Comparison of ENCODE assay signal across 7 cellular contexts in the genomic region with DNA sequence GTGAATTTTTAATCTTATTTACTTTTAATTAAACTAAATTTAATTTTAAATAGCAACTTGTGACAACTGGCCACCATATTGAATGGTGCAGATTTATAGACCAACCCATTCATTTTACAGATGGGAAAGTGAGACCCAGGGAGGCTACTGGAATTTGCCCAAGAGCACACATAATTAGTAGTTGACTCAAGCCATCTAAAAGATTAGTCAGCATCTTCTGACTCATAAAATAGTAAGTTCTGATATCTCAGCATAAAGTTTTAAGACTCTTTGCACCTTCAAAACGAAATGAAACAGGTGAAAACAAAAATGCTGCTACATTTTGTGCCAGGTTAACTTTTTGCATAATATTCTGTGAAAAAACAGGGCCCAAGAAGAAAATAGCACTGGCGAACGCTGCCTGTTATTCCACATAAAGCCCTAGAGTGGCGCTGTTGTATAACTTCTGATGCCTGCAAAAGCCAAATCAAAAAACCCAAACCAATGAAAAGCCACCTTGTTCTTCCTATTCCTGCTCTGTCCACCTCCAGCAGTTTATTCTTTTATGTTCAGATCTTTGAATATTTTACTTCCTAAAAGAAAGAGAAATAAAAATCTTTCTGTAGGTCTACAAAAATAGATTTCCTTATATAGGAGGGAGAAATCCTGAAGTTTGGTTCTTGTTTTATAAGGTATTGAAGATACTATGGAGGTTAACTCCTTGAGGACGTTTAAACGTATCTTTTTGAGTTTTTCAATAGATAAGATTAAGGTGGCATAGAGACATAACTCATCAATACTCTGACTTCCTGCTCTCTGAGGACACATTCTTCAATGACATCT.
DNase-seq lines count a peak whose midpoint lies in the region; ATAC-seq, FAIRE-seq and TF ChIP-seq lines count a peak whose summit lies in the region.

No MANE protein-coding gene starts in this region.

- H3K4me1 ChIP-seq in GM12878 (ENCODE audit: control insufficient read depth, insufficient read depth, low read length): no peaks in the 10 kb centered on the region
- H3K4me1 ChIP-seq in left lung: no peaks in the 10 kb centered on the region
- no peaks in the 10 kb centered on the region for H3K4me1 ChIP-seq in CD4-positive, alpha-beta memory T cell (ENCODE audit: insufficient read depth, low read length)

- no peak overlapping the region for H3K9ac ChIP-seq in GM12878 (ENCODE audit: control insufficient read depth, insufficient read depth, low read length)

- H3K27me3 Mint-ChIP-seq in CD4-positive, alpha-beta memory T cell: peaks cover 0 to 2% of the 10 kb centered on the region in 2 donors

- no peaks in the 10 kb centered on the region for H3K79me2 ChIP-seq in GM12878 (ENCODE audit: control insufficient read depth, insufficient read depth, low read length)

- peak; percentile 66 for ATAC-seq in HG03354 (IDR thresholded peaks at IDR 0.05; ENCODE audit: poor library complexity, severe bottlenecking, unreplicated experiment)
- ATAC-seq in GM12878: peak; percentile 72
- peak; percentile 93 for ATAC-seq in left lung

- RAD21 ChIA-PET in GM12878 (lab: Charles Lee; ENCODE audit: unreplicated experiment): no interaction called here

- TF ChIP-seq CTCF in GM12873 (IDR thresholded peaks at IDR 0.05; ENCODE audit: insufficient read depth, low read depth, low read length, missing control alignments) (peak; percentile 80), GM12878 (IDR thresholded peaks at IDR 0.05 in 2 of 3, conservative IDR thresholded peaks at IDR 0.05 in 1 of 3; ENCODE audit: control insufficient read depth in 2 of 3, extremely low read depth in 1 of 3, insufficient read depth in 1 of 3, low read depth in 3 of 3, low read length in 3 of 3) (peak; percentile 74 to 80 (median 80)), left lung (IDR thresholded peaks at IDR 0.05) (peak; percentile 50 to 72)

- no peak overlapping the region for H3K4me3 ChIP-seq in GM12878
- H3K4me3 ChIP-seq in left lung: no peak overlapping the region
- no peak overlapping the region for H3K4me3 ChIP-seq in CD4-positive, alpha-beta memory T cell (ENCODE audit: low read length in 2 of 2)

- DNase-seq in NCI-H510A treated with DMSO at 0.1 percent for 48 hours (lab: John Stamatoyannopoulos, UW) (peak; percentile 66), GM12878 (ENCODE audit: low read depth, low spot score) (no peak), left lung (no peak), GM12892 (ENCODE audit: insufficient read length) (no peak)
- no peak for DNase-seq in CD4-positive, alpha-beta memory T cell

- peaks cover 0 to 3% of the 10 kb centered on the region in 2 experiments; a peak in 1 of 4 replicates for H3K27me3 ChIP-seq in GM12878 (replicated peaks in 1 of 2; ENCODE audit: control insufficient read depth in 2 of 2, insufficient read depth in 2 of 2, low read length in 1 of 2)
- no peaks in the 10 kb centered on the region for H3K27me3 ChIP-seq in left lung
- no peaks in the 10 kb centered on the region for H3K27me3 ChIP-seq in CD4-positive, alpha-beta memory T cell (ENCODE audit: insufficient read depth, low read length)

- intact Hi-C loops in GM12878 (cut with micrococcal nuclease; ENCODE audit: unreplicated experiment) (loop anchor here (2.0 to 5.0 kb wide), 2 partner anchors 49 to 107 kb away; no protein-coding TSS in a partner anchor), left lung (cut with DNase I) (no loop called here)
- intact Hi-C loops in CD4-positive, alpha-beta memory T cell (cut with micrococcal nuclease): no loop called here

- POLR2A ChIA-PET in GM12878 (lab: Charles Lee): no interaction called here
- POLR2A ChIA-PET in CD4-positive, alpha-beta memory T cell (lab: Charles Lee; ENCODE audit: partially characterized antibody): no interaction called here

- BruUV-seq in GM12878 (replicated peaks; lab: Mats Ljungman, UMichigan): no TSS peak

- H3K27ac ChIP-seq in GM12878 (ENCODE audit: control insufficient read depth, insufficient read depth): no peak overlapping the region
- H3K27ac ChIP-seq in left lung: no peak overlapping the region
- H3K27ac ChIP-seq in CD4-positive, alpha-beta memory T cell (ENCODE audit: low read depth, low read length): no peak overlapping the region

- TF ChIP-seq EP300 in GM12878 (IDR thresholded peaks at IDR 0.05; ENCODE audit: borderline replicate concordance in 1 of 2, control insufficient read depth in 1 of 2, low read depth in 2 of 2, low read length in 2 of 2): no peak

- H3K9me3 ChIP-seq in GM12878 (replicated peaks; ENCODE audit: control insufficient read depth, insufficient read depth, low read length) (no peaks in the 10 kb centered on the region), left lung (no peaks in the 10 kb centered on the region)
- no peaks in the 10 kb centered on the region for H3K9me3 ChIP-seq in CD4-positive, alpha-beta memory T cell (ENCODE audit: control insufficient read depth in 1 of 2, low read length in 2 of 2)

- H3K4me2 ChIP-seq in GM12878 (ENCODE audit: control insufficient read depth, insufficient read depth): no peak overlapping the region

- SMC1A ChIA-PET in GM12878 (lab: Charles Lee; ENCODE audit: uncharacterized antibody, unreplicated experiment): interaction anchor here (0.9 kb wide), 1 partner anchor 11 kb away, joined by 4 read pairs; no protein-coding TSS in a partner anchor

- no peaks in the 10 kb centered on the region for H4K20me1 ChIP-seq in GM12878 (ENCODE audit: control insufficient read depth, insufficient read depth)

- no peak overlapping the region for H3K27ac Mint-ChIP-seq in CD4-positive, alpha-beta memory T cell

- CTCF ChIA-PET in GM12878 (lab: Yijun Ruan, JAX): interaction anchor here (1.1 kb wide), 1 partner anchor 11 kb away, joined by 3 read pairs; no protein-coding TSS in a partner anchor
- CTCF ChIA-PET in CD4-positive, alpha-beta memory T cell (lab: Charles Lee; ENCODE audit: partially characterized antibody): no interaction called here

- TF ChIP-seq RAD21 in GM12878 (IDR thresholded peaks at IDR 0.05; ENCODE audit: insufficient read depth, low read depth, low read length): peak; percentile 80

- TF ChIP-seq POLR2A in GM12878 (IDR thresholded peaks at IDR 0.05; ENCODE audit: low read depth, low read length) (no peak), GM12892 (IDR thresholded peaks at IDR 0.05; ENCODE audit: low read depth, low read length) (no peak)

- H2AFZ ChIP-seq in GM12878 (ENCODE audit: control insufficient read depth, low read depth, low read length): no peak overlapping the region

- no peaks in the 10 kb centered on the region for H3K9me3 Mint-ChIP-seq in CD4-positive, alpha-beta memory T cell

- FAIRE-seq in GM12878 (lab: Jason Lieb, UNC): peak; percentile 23
- no peak for FAIRE-seq in GM12892 (lab: Jason Lieb, UNC)

- H3K36me3 ChIP-seq in GM12878 (ENCODE audit: control insufficient read depth in 2 of 2, insufficient read depth in 2 of 2, low read length in 1 of 2) (no peaks in the 10 kb centered on the region), left lung (no peaks in the 10 kb centered on the region)
- no peaks in the 10 kb centered on the region for H3K36me3 ChIP-seq in CD4-positive, alpha-beta memory T cell (ENCODE audit: insufficient read depth, low read length)

- in situ Hi-C loops in GM12878 (cut with MboI): loop anchor here (25.0 kb wide), 1 partner anchor 1928 kb away; no protein-coding TSS in a partner anchor

- no peaks in the 10 kb centered on the region for H3K36me3 Mint-ChIP-seq in CD4-positive, alpha-beta memory T cell

- no peak overlapping the region for H3K4me3 Mint-ChIP-seq in CD4-positive, alpha-beta memory T cell

- H3K4me1 Mint-ChIP-seq in CD4-positive, alpha-beta memory T cell: peaks cover 0 to 2% (median 0%) of the 10 kb centered on the region in 4 donors

- WGBS in GM12878 (ENCODE audit: insufficient coverage, insufficient replicate concordance, low lambda C conversion rate, missing lambda C conversion rate): 0% methylated on average over 6 of the region's 6 CpGs

TF ChIP-seq in GM12878, 131 proteins besides CTCF, POLR2A, EP300 and RAD21:
- 0 out of 4 replicates have a peak, but pooled peaks of 1 of the 2 experiments have one; percentile 8 for TF ChIP-seq BHLHE40 (IDR thresholded peaks at IDR 0.05; ENCODE audit: borderline replicate concordance in 1 of 2, low read depth in 2 of 2, low read length in 1 of 2)
- TF ChIP-seq SMC3 (IDR thresholded peaks at IDR 0.05; ENCODE audit: borderline replicate concordance, low read length): peak; percentile 51; the same call in 1 of the 2 replicates
- no peak for TF ChIP-seq WRNIP1 (IDR thresholded peaks at IDR 0.05; ENCODE audit: borderline replicate concordance, low read depth, low read length)
